In genomic region chr4:20552004-20552403, GRCh38 we compare ENCODE assay signal across 1 cellular context.
TF ChIP-seq lines count a peak whose summit lies in the region.

No MANE protein-coding gene starts in this region.

TF ChIP-seq in WTC11, 78 proteins besides CTCF, POLR2A, EP300 and RAD21 (continued from another document):
- TF ChIP-seq ZNF121 (CRISPR knock-in tag; IDR thresholded peaks at IDR 0.05) (no peak), ZNF512 (CRISPR knock-in tag; IDR thresholded peaks at IDR 0.05; ENCODE audit: borderline replicate concordance) (no peak), ZNF396 (CRISPR knock-in tag; IDR thresholded peaks at IDR 0.05; ENCODE audit: borderline replicate concordance) (no peak), KAT7 (CRISPR knock-in tag; IDR thresholded peaks at IDR 0.05; ENCODE audit: borderline replicate concordance) (no peak), EMX1 (CRISPR knock-in tag; IDR thresholded peaks at IDR 0.05) (no peak), IRF1 (CRISPR knock-in tag; IDR thresholded peaks at IDR 0.05) (no peak)
